In genomic region chr1:203761958-203762357, GRCh38 we compare ENCODE assay signal across 3 cellular contexts. TPM values are rescaled to one million over a fixed set of nuclear protein-coding genes. Genes with fewer than 3 reads are reported as not detected.
"Had no signal": no experiment of that assay in that cellular context is flagged by ENCODE, and none has a peak within 500 bp of the region (broad histone marks: within the 10 kb centered on the region; RNA-seq: fewer than 3 reads in every experiment).

No MANE protein-coding gene starts in this region.

RNA-seq across cellular contexts. Expression of gene LAX1, which starts 3.0 kb away (rescaled TPM):
- total RNA-seq: myocyte, occipital lobe, progenitor cell of endocrine pancreas had no signal
